In the genomic region with DNA sequence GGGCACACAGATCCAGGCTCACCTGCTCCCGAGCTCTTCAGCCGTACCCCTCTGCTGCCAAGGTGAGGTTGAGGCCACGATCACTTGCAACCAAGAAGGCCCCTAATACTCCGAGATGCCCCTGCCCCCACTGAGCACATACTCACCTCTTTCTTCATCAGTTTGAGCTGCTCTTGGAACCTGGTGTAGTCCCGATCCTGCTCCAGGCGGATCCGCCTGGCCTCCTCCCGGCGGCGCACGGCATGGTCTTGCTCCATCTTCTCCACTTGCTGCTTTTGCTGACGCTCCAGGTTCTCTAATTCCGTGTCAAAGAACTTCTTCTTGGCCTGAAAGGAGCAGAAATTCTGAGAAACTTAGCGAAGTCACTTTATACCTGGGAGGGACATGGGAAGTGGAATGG, we compare ENCODE assay signal across 20 cellular contexts.
DNase-seq lines count a peak whose midpoint lies in the region; ATAC-seq and TF ChIP-seq lines count a peak whose summit lies in the region.
"Had no signal": no experiment of that assay in that cellular context is flagged by ENCODE, and none has a peak within 500 bp of the region (broad histone marks: within the 10 kb centered on the region; RNA-seq: fewer than 3 reads in every experiment).

No MANE protein-coding gene starts in this region.

- peaks cover 22% of the 10 kb centered on the region for H3K36me3 ChIP-seq in osteoblast (ENCODE audit: insufficient read depth, low read length)

- H3K4me3 ChIP-seq in osteoblast (ENCODE audit: insufficient read depth, low read length), result no peak overlapping the region
- H3K4me3 ChIP-seq: GM23248 had no signal

- H3K27me3 ChIP-seq in CD4-positive, alpha-beta T cell (ENCODE audit: control insufficient read depth, insufficient read depth, low read length), result no peaks in the 10 kb centered on the region
- no peaks in the 10 kb centered on the region for H3K27me3 ChIP-seq in osteoblast (ENCODE audit: insufficient read depth, low read length)

- no peaks in the 10 kb centered on the region for H3K9me3 ChIP-seq in CD4-positive, alpha-beta T cell (ENCODE audit: control insufficient read depth, low read length)
- H3K9me3 ChIP-seq in osteoblast (ENCODE audit: low read depth, low read length), result no peaks in the 10 kb centered on the region

- no peak for TF ChIP-seq CTCF in CD4-positive, alpha-beta T cell (IDR thresholded peaks at IDR 0.05)
- TF ChIP-seq CTCF in chondrocyte (IDR thresholded peaks at IDR 0.05) (no peak), osteoblast (IDR thresholded peaks at IDR 0.05; ENCODE audit: extremely low read depth, low read depth, low read length) (no peak)

- no peaks in the 10 kb centered on the region for H3K9me3 Mint-ChIP-seq in activated CD4-positive, alpha-beta memory T cell treated with anti-CD3 and anti-CD28 coated beads for 36 hours
- no peaks in the 10 kb centered on the region for H3K9me3 Mint-ChIP-seq in activated CD4-positive, alpha-beta memory T cell treated with anti-CD3 and anti-CD28 coated beads, Interleukin-2, amount 10 ng/mL, durations not matched to agents 7 days and 5 days
- no peaks in the 10 kb centered on the region for H3K9me3 Mint-ChIP-seq in CD4-positive, alpha-beta T cell
- H3K9me3 Mint-ChIP-seq in chondrocyte (ENCODE audit: low read depth), result no peaks in the 10 kb centered on the region

- no peak for DNase-seq in activated CD4-positive, alpha-beta memory T cell treated with anti-CD3 and anti-CD28 coated beads for 36 hours
- DNase-seq in activated CD4-positive, alpha-beta memory T cell treated with anti-CD3 and anti-CD28 coated beads, Interleukin-2, amount 10 ng/mL, durations not matched to agents 7 days and 5 days, result no peak
- no peak for DNase-seq in CD4-positive, alpha-beta T cell
- DNase-seq in chondrocyte (ENCODE audit: low spot score) (peak; percentile 65), osteoblast (ENCODE audit: insufficient read length, low spot score, missing footprints) (peak; percentile 14), cerebellum (ENCODE audit: low spot score) (no peak)
- DNase-seq: 8988T, C1 segment of cervical spinal cord, Calu3, DMS79, GM23248, Kasumi-1, NCI-H1105 treated with DMSO at 0.1 percent for 48 hours, NCI-H2029, NCI-H2171 treated with DMSO at 0.1 percent for 48 hours, NCI-H510A, NCI-H82 had no signal

- no peaks in the 10 kb centered on the region for H4K20me1 ChIP-seq in osteoblast (ENCODE audit: insufficient read depth, low read length)

- H3K27ac Mint-ChIP-seq in activated CD4-positive, alpha-beta memory T cell treated with anti-CD3 and anti-CD28 coated beads for 36 hours, result peak overlapping the region; percentile 1
- H3K27ac Mint-ChIP-seq in activated CD4-positive, alpha-beta memory T cell treated with anti-CD3 and anti-CD28 coated beads, Interleukin-2, amount 10 ng/mL, durations not matched to agents 7 days and 5 days, result no peak overlapping the region
- H3K27ac Mint-ChIP-seq in CD4-positive, alpha-beta T cell, result peak overlapping the region; percentile 75
- H3K27ac Mint-ChIP-seq in chondrocyte (ENCODE audit: unreplicated experiment), result no peak overlapping the region

- no peaks in the 10 kb centered on the region for H3K4me1 ChIP-seq in osteoblast (ENCODE audit: insufficient read depth, low read length)

- no peak overlapping the region for H2AFZ ChIP-seq in osteoblast (ENCODE audit: low read length)
- H2AFZ ChIP-seq: GM23248 had no signal

- intact Hi-C loops in activated CD4-positive, alpha-beta memory T cell treated with anti-CD3 and anti-CD28 coated beads for 36 hours (cut with micrococcal nuclease), result no loop called here
- intact Hi-C loops in CD4-positive, alpha-beta T cell (cut with DNase I, micrococcal nuclease), result no loop called here

- no peak overlapping the region for H3K27ac ChIP-seq in CD4-positive, alpha-beta T cell (ENCODE audit: low read depth, low read length)
- H3K27ac ChIP-seq in osteoblast (ENCODE audit: low read depth, low read length), result no peak overlapping the region
- H3K27ac ChIP-seq: GM23248 had no signal

- CTCF ChIA-PET in activated CD4-positive, alpha-beta memory T cell treated with anti-CD3 and anti-CD28 coated beads for 36 hours (lab: Charles Lee), result no interaction called here
- CTCF ChIA-PET in activated CD4-positive, alpha-beta memory T cell treated with anti-CD3 and anti-CD28 coated beads, Interleukin-2, amount 10 ng/mL, durations not matched to agents 7 days and 5 days (lab: Charles Lee), result interaction anchor here (0.6 to 1.3 kb wide), 2 partner anchors 11 to 15 kb away, joined by 5 to 6 read pairs; no protein-coding TSS in a partner anchor
- CTCF ChIA-PET in CD4-positive, alpha-beta T cell (lab: Charles Lee), result no interaction called here

- H3K79me2 ChIP-seq in osteoblast (ENCODE audit: insufficient read depth, low read length), result no peaks in the 10 kb centered on the region

- H3K4me2 ChIP-seq in osteoblast (ENCODE audit: insufficient read depth, low read length), result no peak overlapping the region

- H3K27me3 Mint-ChIP-seq in activated CD4-positive, alpha-beta memory T cell treated with anti-CD3 and anti-CD28 coated beads for 36 hours, result no peaks in the 10 kb centered on the region
- no peaks in the 10 kb centered on the region for H3K27me3 Mint-ChIP-seq in activated CD4-positive, alpha-beta memory T cell treated with anti-CD3 and anti-CD28 coated beads, Interleukin-2, amount 10 ng/mL, durations not matched to agents 7 days and 5 days
- H3K27me3 Mint-ChIP-seq in CD4-positive, alpha-beta T cell, result no peaks in the 10 kb centered on the region
- H3K27me3 Mint-ChIP-seq in chondrocyte (ENCODE audit: low read depth), result no peaks in the 10 kb centered on the region

- POLR2A ChIA-PET in activated CD4-positive, alpha-beta memory T cell treated with anti-CD3 and anti-CD28 coated beads for 36 hours (lab: Charles Lee), result no interaction called here
- POLR2A ChIA-PET in activated CD4-positive, alpha-beta memory T cell treated with anti-CD3 and anti-CD28 coated beads, Interleukin-2, amount 10 ng/mL, durations not matched to agents 7 days and 5 days (lab: Charles Lee), result interaction anchor here (0.7 kb wide), 1 partner anchor 12 kb away, joined by 3 read pairs; no protein-coding TSS in a partner anchor
- POLR2A ChIA-PET in CD4-positive, alpha-beta T cell (lab: Charles Lee), result interaction anchor here (1.1 to 1.2 kb wide), 2 partner anchors 12 to 92 kb away, joined by 3 read pairs; no protein-coding TSS in a partner anchor

- no peak overlapping the region for H3K4me3 Mint-ChIP-seq in activated CD4-positive, alpha-beta memory T cell treated with anti-CD3 and anti-CD28 coated beads for 36 hours
- H3K4me3 Mint-ChIP-seq in activated CD4-positive, alpha-beta memory T cell treated with anti-CD3 and anti-CD28 coated beads, Interleukin-2, amount 10 ng/mL, durations not matched to agents 7 days and 5 days, result no peak overlapping the region
- no peak overlapping the region for H3K4me3 Mint-ChIP-seq in CD4-positive, alpha-beta T cell
- no peak overlapping the region for H3K4me3 Mint-ChIP-seq in chondrocyte (ENCODE audit: unreplicated experiment)

- peaks cover 21% of the 10 kb centered on the region for H3K4me1 Mint-ChIP-seq in activated CD4-positive, alpha-beta memory T cell treated with anti-CD3 and anti-CD28 coated beads for 36 hours (ENCODE audit: low read depth)
- H3K4me1 Mint-ChIP-seq in activated CD4-positive, alpha-beta memory T cell treated with anti-CD3 and anti-CD28 coated beads, Interleukin-2, amount 10 ng/mL, durations not matched to agents 7 days and 5 days, result peaks cover 23% of the 10 kb centered on the region
- H3K4me1 Mint-ChIP-seq in CD4-positive, alpha-beta T cell (ENCODE audit: low read depth), result peaks cover 18% of the 10 kb centered on the region
- peaks cover 34% of the 10 kb centered on the region for H3K4me1 Mint-ChIP-seq in chondrocyte (ENCODE audit: low read depth)

- no peak for ATAC-seq in CD4-positive, alpha-beta T cell (ENCODE audit: poor library complexity)
- ATAC-seq in HG02798 (IDR thresholded peaks at IDR 0.05; ENCODE audit: poor library complexity, unreplicated experiment) (no peak), GM18870 (IDR thresholded peaks at IDR 0.05; ENCODE audit: unreplicated experiment) (no peak)
- ATAC-seq: HCT116 had no signal

- peaks cover 27% of the 10 kb centered on the region for H3K36me3 Mint-ChIP-seq in activated CD4-positive, alpha-beta memory T cell treated with anti-CD3 and anti-CD28 coated beads for 36 hours
- H3K36me3 Mint-ChIP-seq in activated CD4-positive, alpha-beta memory T cell treated with anti-CD3 and anti-CD28 coated beads, Interleukin-2, amount 10 ng/mL, durations not matched to agents 7 days and 5 days (ENCODE audit: low read depth), result peaks cover 71% of the 10 kb centered on the region
- peaks cover 59% of the 10 kb centered on the region for H3K36me3 Mint-ChIP-seq in CD4-positive, alpha-beta T cell (ENCODE audit: low read depth)
- peaks cover 11% of the 10 kb centered on the region for H3K36me3 Mint-ChIP-seq in chondrocyte (ENCODE audit: low read depth)

Comparison
In these comparisons a context has a peak if more than half of its experiments do, and no peak if none do; other contexts are left out.
1. H3K27ac Mint-ChIP-seq: peak in activated CD4-positive, alpha-beta memory T cell treated with anti-CD3 and anti-CD28 coated beads for 36 hours (single experiment) and CD4-positive, alpha-beta T cell (single experiment); none in activated CD4-positive, alpha-beta memory T cell treated with anti-CD3 and anti-CD28 coated beads, Interleukin-2, amount 10 ng/mL, durations not matched to agents 7 days and 5 days (single experiment) and chondrocyte (single experiment).
2. DNase-seq: peak in chondrocyte (single experiment) and osteoblast (single experiment); none in activated CD4-positive, alpha-beta memory T cell treated with anti-CD3 and anti-CD28 coated beads for 36 hours (single experiment), activated CD4-positive, alpha-beta memory T cell treated with anti-CD3 and anti-CD28 coated beads, Interleukin-2, amount 10 ng/mL, durations not matched to agents 7 days and 5 days (single experiment), CD4-positive, alpha-beta T cell (0 of 10) and cerebellum (single experiment).